Comparison of ENCODE assay signal across 9 cellular contexts in the genomic region with DNA sequence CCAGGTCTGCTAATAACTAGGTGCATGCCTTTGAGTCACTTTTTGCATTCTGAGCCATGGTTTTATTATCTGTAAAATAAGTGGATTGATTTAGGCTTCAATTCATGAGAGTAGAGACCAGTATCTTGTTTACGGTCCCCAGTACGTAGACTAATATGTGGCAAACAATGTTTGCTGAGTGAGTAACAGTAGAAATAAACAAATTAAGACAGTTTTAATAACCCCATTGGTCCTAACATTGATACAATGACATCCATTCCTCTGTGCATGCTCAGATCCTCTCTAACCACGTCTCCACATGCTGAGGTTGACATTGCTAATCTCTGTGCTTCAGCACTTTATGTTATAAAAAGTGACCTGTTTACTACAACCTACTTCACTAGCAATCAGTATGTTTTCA. TPM values are rescaled to one million over a fixed set of nuclear protein-coding genes. Genes with fewer than 3 reads are reported as not detected.
DNase-seq lines count a peak whose midpoint lies in the region; ATAC-seq, FAIRE-seq and TF ChIP-seq lines count a peak whose summit lies in the region.
"Had no signal": no experiment of that assay in that cellular context is flagged by ENCODE, and none has a peak within 500 bp of the region (broad histone marks: within the 10 kb centered on the region; RNA-seq: fewer than 3 reads in every experiment).

No MANE protein-coding gene starts in this region.

- H2BK120ac ChIP-seq in neuronal stem cell (ENCODE audit: low read depth, low read length): no peak overlapping the region

- no peak overlapping the region for H3K18ac ChIP-seq in neuronal stem cell (ENCODE audit: low read length)

- H2BK12ac ChIP-seq in neuronal stem cell (ENCODE audit: low read length): no peak overlapping the region

- H2AFZ ChIP-seq in neuronal stem cell (ENCODE audit: low read length): peak overlapping the region; percentile 93

- no peak overlapping the region for H3K14ac ChIP-seq in neuronal stem cell (ENCODE audit: low read length)

- H3K27me3 ChIP-seq in NT2/D1 (ENCODE audit: insufficient read depth, insufficient read length) (no peaks in the 10 kb centered on the region), neuronal stem cell (ENCODE audit: control insufficient read depth in 3 of 3, insufficient read depth in 3 of 3, low read depth in 1 of 3, low read length in 3 of 3) (no peaks in the 10 kb centered on the region)

- H2AK5ac ChIP-seq in neuronal stem cell (ENCODE audit: low read depth, low read length): no peak overlapping the region

- H3K23ac ChIP-seq in neuronal stem cell (ENCODE audit: low read depth, low read length, poor library complexity): no peak overlapping the region

- no CpG with 5 or more reads among the region's 3 CpGs for WGBS in neuronal stem cell (ENCODE audit: extremely low coverage in 2 of 2, insufficient read length in 2 of 2, insufficient replicate concordance in 1 of 2), 2 donors

- ATAC-seq in GM21390 (IDR thresholded peaks at IDR 0.05; ENCODE audit: unreplicated experiment) (no peak), GM18520 (IDR thresholded peaks at IDR 0.05; ENCODE audit: unreplicated experiment) (no peak)

- H3K4me1 ChIP-seq in NT2/D1 (ENCODE audit: insufficient read depth, insufficient read length): no peaks in the 10 kb centered on the region
- peaks cover 3 to 21% of the 10 kb centered on the region in 2 donors for H3K4me1 ChIP-seq in neuronal stem cell (ENCODE audit: control insufficient read depth in 2 of 2, insufficient read depth in 1 of 2, low read depth in 1 of 2, low read length in 2 of 2)

- no peak overlapping the region for H2BK15ac ChIP-seq in neuronal stem cell (ENCODE audit: low read length)

- no peak overlapping the region for H4K91ac ChIP-seq in neuronal stem cell (ENCODE audit: low read depth, low read length, poor library complexity)

- H3K4ac ChIP-seq in neuronal stem cell (ENCODE audit: low read length): no peak overlapping the region

- H2BK5ac ChIP-seq in neuronal stem cell (ENCODE audit: low read length): no peak overlapping the region

- TF ChIP-seq CTCF in coronary artery (IDR thresholded peaks at IDR 0.05): no peak

- H3K4me2 ChIP-seq in neuronal stem cell (ENCODE audit: insufficient read depth, low read length, poor library complexity, severe bottlenecking): no peak overlapping the region

- H3K36me3 ChIP-seq in NT2/D1 (ENCODE audit: insufficient read depth, insufficient read length, low read length): peaks cover 6% of the 10 kb centered on the region
- peaks cover 0 to 36% of the 10 kb centered on the region in 2 donors for H3K36me3 ChIP-seq in neuronal stem cell (replicated peaks in 1 of 2; ENCODE audit: control insufficient read depth in 2 of 2, insufficient read depth in 2 of 2, low read length in 2 of 2)

- H3K79me1 ChIP-seq in neuronal stem cell (ENCODE audit: low read depth, low read length): no peaks in the 10 kb centered on the region

- peak; percentile 33 for FAIRE-seq in GM19239 (lab: Jason Lieb, UNC)

- H3K4me3 ChIP-seq in NT2/D1 (ENCODE audit: insufficient read length, low read depth) (peak overlapping the region; percentile 91), coronary artery (peak overlapping the region; percentile 77), neuronal stem cell (ENCODE audit: low read length in 2 of 2) (peak overlapping the region in 1 of 2 donors; percentile 72)

- H3K27ac ChIP-seq in coronary artery (no peak overlapping the region), neuronal stem cell (replicated peaks; ENCODE audit: low read length) (no peak overlapping the region)

- H3K9me3 ChIP-seq in NT2/D1 (ENCODE audit: insufficient read depth, low read length) (no peaks in the 10 kb centered on the region), neuronal stem cell (replicated peaks in 1 of 2; ENCODE audit: control insufficient read depth in 2 of 2, insufficient read depth in 1 of 2, low read depth in 1 of 2, low read length in 2 of 2) (peaks cover 0 to 2% of the 10 kb centered on the region in 2 donors)

- no peak overlapping the region for H4K8ac ChIP-seq in neuronal stem cell (ENCODE audit: low read depth, low read length)

- DNase-seq in GM19239 (ENCODE audit: insufficient read length, low spot score) (no peak), NT2/D1 (ENCODE audit: low read depth, low spot score) (no peak), coronary artery (ENCODE audit: low spot score) (no peak), neuronal stem cell (ENCODE audit: low spot score) (no peak), hippocampal formation (lab: John Stamatoyannopoulos, UW) (no peak), NCI-H82 (lab: John Stamatoyannopoulos, UW) (no peak)
- DNase-seq: stimulated activated CD4-positive, alpha-beta T cell treated with anti-CD3 and anti-CD28 coated beads, Interleukin-1b, Interleukin-23, amount 100 ng/mL, for 48 hours had no signal

- peak overlapping the region; percentile 95 for H3K9ac ChIP-seq in NT2/D1 (ENCODE audit: insufficient read length, low read depth)
- H3K9ac ChIP-seq in neuronal stem cell (ENCODE audit: low read depth, low read length, poor library complexity): no peak overlapping the region

RNA-seq across cellular contexts. Expression of a gene that starts 1.0 kb away (rescaled TPM):
- polyA plus RNA-seq in neuronal stem cell (2013, experiment 1 of 2): 66.7 TPM
- polyA plus RNA-seq in neuronal stem cell (2013, experiment 2 of 2): 73.4 TPM
